ENCODE assay signal across 26 cellular contexts in the genomic region with DNA sequence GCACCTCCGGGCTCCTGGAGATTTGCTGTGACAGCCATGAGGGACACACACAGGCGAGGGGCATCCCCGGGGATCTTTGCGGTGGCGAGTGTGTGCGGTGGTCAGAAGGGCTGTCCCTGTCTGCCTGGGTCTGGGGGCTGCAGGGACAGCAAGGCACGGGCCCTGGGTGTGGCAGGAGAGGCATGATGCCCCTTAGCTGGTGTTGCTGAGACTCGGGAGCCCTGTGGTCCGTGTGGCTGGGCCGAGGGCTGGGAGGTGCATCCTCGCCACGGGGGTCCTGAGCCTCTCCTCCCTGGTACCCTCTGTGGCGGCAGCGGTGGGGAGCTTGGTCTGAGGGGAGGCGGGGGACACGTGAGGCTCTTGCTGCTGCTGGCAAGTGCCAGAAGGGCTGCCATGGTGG. TPM values are rescaled to one million over a fixed set of nuclear protein-coding genes. Genes with fewer than 3 reads are reported as not detected.
"Had no signal": no experiment of that assay in that cellular context is flagged by ENCODE, and none has a peak within 500 bp of the region (broad histone marks: within the 10 kb centered on the region; RNA-seq: fewer than 3 reads in every experiment).

No MANE protein-coding gene starts in this region.

- H3K27me3 Mint-ChIP-seq: activated naive CD8-positive, alpha-beta T cell had no signal

- ATAC-seq: activated CD8-positive, alpha-beta T cell treated with anti-CD3 and anti-CD28 coated beads, Interleukin-2, amount 10 ng/mL, durations not matched to agents 7 days and 5 days; PC-3; T-helper 17 cell; WTC11 had no signal

- H3K36me3 Mint-ChIP-seq: activated naive CD8-positive, alpha-beta T cell; WTC11 had no signal

- H3K4me3 Mint-ChIP-seq: activated CD8-positive, alpha-beta T cell treated with anti-CD3 and anti-CD28 coated beads, Interleukin-2, amount 10 ng/mL, durations not matched to agents 7 days and 5 days; activated naive CD8-positive, alpha-beta T cell; activated T-cell treated with anti-CD3 and anti-CD28 coated beads, Interleukin-2, amount 50 U/mL, for 24 hours; activated T-helper 1 cell treated with anti-CD3 and anti-CD28 coated beads, Interleukin-12 subunit alpha, Interleukin-12 subunit beta, Interleukin-2, Interleukin-4 antibody, amounts not matched to agents 30 ng/mL and 10 ng/mL and 1 ng/mL, durations not matched to agents 14 hours and 24 hours and 36 hours; brain; T-helper 17 cell; WTC11 had no signal

- H3K27ac Mint-ChIP-seq: activated CD8-positive, alpha-beta T cell treated with anti-CD3 and anti-CD28 coated beads, Interleukin-2, amount 10 ng/mL, durations not matched to agents 7 days and 5 days; activated naive CD8-positive, alpha-beta T cell; activated T-cell treated with anti-CD3 and anti-CD28 coated beads, Interleukin-2, amount 50 U/mL, for 24 hours; activated T-helper 1 cell treated with anti-CD3 and anti-CD28 coated beads, Interleukin-12 subunit alpha, Interleukin-12 subunit beta, Interleukin-2, Interleukin-4 antibody, amounts not matched to agents 30 ng/mL and 10 ng/mL and 1 ng/mL, durations not matched to agents 14 hours and 24 hours and 36 hours; T-helper 17 cell; WTC11 had no signal

- DNase-seq: activated CD4-positive, alpha-beta T cell treated with anti-CD3 and anti-CD28 coated beads for 48 hours; activated CD4-positive, alpha-beta T cell treated with anti-CD3 and anti-CD28 coated beads, Interleukin-2, amount 50 U/mL, for 4 hours; activated CD4-positive, CD25-positive, alpha-beta regulatory T cell treated with anti-CD3 and anti-CD28 coated beads, Interleukin-2, amount 50 U/mL, for 72 hours; activated CD8-positive, alpha-beta T cell treated with anti-CD3 and anti-CD28 coated beads, Interleukin-2, amount 10 ng/mL, durations not matched to agents 7 days and 5 days; activated effector memory CD4-positive, alpha-beta T cell treated with Interleukin-2 at 50 U/mL for 16 hours; activated naive CD4-positive, alpha-beta T cell treated with Interleukin-2 at 50 U/mL for 16 hours; activated T-cell treated with anti-CD3 and anti-CD28 coated beads, Interleukin-2, amount 50 U/mL, for 24 hours; amygdala; cerebellar nuclear complex; Karpas-422; MM.1S; NCI-H1105 treated with DMSO at 0.1 percent for 48 hours; NCI-H1436 treated with DMSO at 0.1 percent for 48 hours; NCI-H187; NCI-H2081; NCI-H510A treated with DMSO at 0.1 percent for 48 hours; NCI-H69; PC-3; SIG-M5; T-helper 17 cell; T-helper 9 cell had no signal

- H3K9me3 Mint-ChIP-seq: activated T-cell treated with anti-CD3 and anti-CD28 coated beads, Interleukin-2, amount 50 U/mL, for 24 hours; activated T-helper 1 cell treated with anti-CD3 and anti-CD28 coated beads, Interleukin-12 subunit alpha, Interleukin-12 subunit beta, Interleukin-2, Interleukin-4 antibody, amounts not matched to agents 30 ng/mL and 10 ng/mL and 1 ng/mL, durations not matched to agents 14 hours and 24 hours and 36 hours had no signal

RNA-seq across cellular contexts. Expression of a gene that starts 50.9 kb away (rescaled TPM):
- total RNA-seq: activated CD8-positive, alpha-beta T cell treated with anti-CD3 and anti-CD28 coated beads, Interleukin-2, amount 10 ng/mL, durations not matched to agents 7 days and 5 days; activated T-helper 1 cell treated with anti-CD3 and anti-CD28 coated beads, Interleukin-12 subunit alpha, Interleukin-12 subunit beta, Interleukin-2, Interleukin-4 antibody, amounts not matched to agents 30 ng/mL and 10 ng/mL and 1 ng/mL, durations not matched to agents 14 hours and 24 hours and 36 hours; PC-3; RPMI7951; T-helper 17 cell had no signal
